ENCODE assay signal across 1 cellular context in the genomic region with DNA sequence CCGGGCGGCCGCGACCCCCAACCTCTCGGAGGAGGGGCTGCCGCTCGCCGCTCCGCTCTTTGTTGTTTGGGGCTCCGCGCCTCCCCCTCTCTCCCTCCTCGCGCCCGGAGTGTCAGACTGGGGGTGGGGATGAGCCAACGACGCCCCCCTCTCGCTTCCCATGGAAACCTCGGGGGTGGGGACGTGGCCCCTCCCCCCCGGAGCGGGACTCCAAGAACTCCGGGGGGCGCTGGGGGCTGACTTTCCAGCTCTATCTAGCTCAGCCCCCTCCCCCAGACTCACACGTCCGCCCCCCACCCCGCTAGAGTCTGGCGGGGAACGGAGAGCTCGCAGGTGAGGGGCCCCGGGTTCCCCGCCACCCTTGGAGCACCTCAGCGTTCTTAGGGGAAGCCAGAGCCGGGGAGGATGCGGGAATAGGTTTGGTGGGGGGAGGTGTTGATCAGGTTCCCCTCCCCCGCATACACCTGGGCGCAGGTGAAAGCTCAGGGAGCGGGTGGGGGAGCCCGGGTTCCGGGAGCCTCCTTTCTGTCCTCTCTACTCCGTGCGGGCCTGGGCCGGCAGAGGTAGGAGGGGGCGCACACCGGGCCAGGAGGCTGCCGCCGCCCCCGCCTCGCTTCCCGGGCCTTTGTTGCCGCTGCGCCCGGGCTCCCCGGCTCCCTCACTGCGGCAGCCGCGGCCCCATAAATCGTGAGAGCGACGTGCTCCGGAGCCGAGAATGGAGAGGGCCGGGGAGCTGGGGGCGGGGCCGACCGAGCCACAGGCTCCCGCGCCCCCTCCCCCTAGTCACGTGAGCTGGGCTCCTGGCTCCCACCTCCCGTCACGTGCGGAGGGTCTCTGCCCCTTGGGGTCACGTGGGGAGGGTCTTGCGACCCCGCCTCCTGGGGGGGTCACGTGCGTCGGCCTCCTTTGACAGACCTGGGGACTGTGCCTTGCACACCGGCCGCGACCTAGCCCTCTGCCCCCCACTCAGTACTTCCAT.
A peak's percentile ranks its signal among the peaks of the same experiment; 100 is the strongest.
TF ChIP-seq lines count a peak whose summit lies in the region.

No MANE protein-coding gene starts in this region.

TF ChIP-seq in HEK293, 187 proteins besides CTCF, POLR2A, EP300 and RAD21 (continued from another document and continues in another):
- TF ChIP-seq ZNF692 (tag by site-specific recombination; IDR thresholded peaks at IDR 0.05) = 0 out of 2 replicates have a peak, but pooled peaks have one; percentile 17
- TF ChIP-seq ZNF621 (tag by site-specific recombination; IDR thresholded peaks at IDR 0.05) = no peak
- no peak for TF ChIP-seq ZNF366 (tag by site-specific recombination; conservative IDR thresholded peaks at IDR 0.05)
- TF ChIP-seq HOXD13 (CRISPR knock-in tag; IDR thresholded peaks at IDR 0.05; ENCODE audit: borderline replicate concordance) = no peak
- TF ChIP-seq, protein P1, sequence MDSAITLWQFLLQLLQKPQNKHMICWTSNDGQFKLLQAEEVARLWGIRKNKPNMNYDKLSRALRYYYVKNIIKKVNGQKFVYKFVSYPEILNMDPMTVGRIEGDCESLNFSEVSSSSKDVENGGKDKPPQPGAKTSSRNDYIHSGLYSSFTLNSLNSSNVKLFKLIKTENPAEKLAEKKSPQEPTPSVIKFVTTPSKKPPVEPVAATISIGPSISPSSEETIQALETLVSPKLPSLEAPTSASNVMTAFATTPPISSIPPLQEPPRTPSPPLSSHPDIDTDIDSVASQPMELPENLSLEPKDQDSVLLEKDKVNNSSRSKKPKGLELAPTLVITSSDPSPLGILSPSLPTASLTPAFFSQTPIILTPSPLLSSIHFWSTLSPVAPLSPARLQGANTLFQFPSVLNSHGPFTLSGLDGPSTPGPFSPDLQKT (IDR thresholded peaks at IDR 0.05; ENCODE audit: borderline replicate concordance, low read depth, low read length) = no peak
- TF ChIP-seq HIC1 (tag by site-specific recombination; IDR thresholded peaks at IDR 0.05) = peak; percentile 47; the same call in 1 of the 2 replicates
- no peak for TF ChIP-seq ZNF596 (tag by site-specific recombination; IDR thresholded peaks at IDR 0.05)
- no peak for TF ChIP-seq BCL11A (tag by site-specific recombination; IDR thresholded peaks at IDR 0.05; ENCODE audit: low read depth)
- TF ChIP-seq ZNF302 (tag by site-specific recombination; IDR thresholded peaks at IDR 0.05; ENCODE audit: low read depth) = no peak
- TF ChIP-seq ZNF155 (tag by site-specific recombination; IDR thresholded peaks at IDR 0.05) = no peak
- no peak for TF ChIP-seq ZNF174 (tag by site-specific recombination; IDR thresholded peaks at IDR 0.05)
- TF ChIP-seq ZNF626 (tag by site-specific recombination; IDR thresholded peaks at IDR 0.05) = no peak
- no peak for TF ChIP-seq ZNF280C (tag by site-specific recombination; IDR thresholded peaks at IDR 0.05)
- TF ChIP-seq PRDM10 (tag by site-specific recombination; IDR thresholded peaks at IDR 0.05) = peak; percentile 60
- TF ChIP-seq ZNF514 (tag by site-specific recombination; IDR thresholded peaks at IDR 0.05) = no peak
- TF ChIP-seq SP3 (tag by site-specific recombination; IDR thresholded peaks at IDR 0.05) = peak; percentile 89
- TF ChIP-seq ZBTB7A (tag by site-specific recombination; IDR thresholded peaks at IDR 0.05; ENCODE audit: low read depth) = peak; percentile 99
- TF ChIP-seq KLF7 (tag by site-specific recombination; IDR thresholded peaks at IDR 0.05; ENCODE audit: borderline replicate concordance) = peak; percentile 12; the same call in 1 of the 2 replicates
- TF ChIP-seq ZNF426 (tag by site-specific recombination; IDR thresholded peaks at IDR 0.05) = no peak
- TF ChIP-seq ZXDB (tag by site-specific recombination; IDR thresholded peaks at IDR 0.05) = peak; percentile 60
- peak; percentile 94; the same call in 1 of the 2 replicates for TF ChIP-seq ZNF530 (tag by site-specific recombination; IDR thresholded peaks at IDR 0.05; ENCODE audit: low read depth)
- peak; percentile 75 for TF ChIP-seq ZFHX2 (tag by site-specific recombination; conservative IDR thresholded peaks at IDR 0.05)
- TF ChIP-seq ZNF571 (tag by site-specific recombination; IDR thresholded peaks at IDR 0.05) = no peak
- TF ChIP-seq ZFP69B (tag by site-specific recombination; IDR thresholded peaks at IDR 0.05) = no peak
- no peak for TF ChIP-seq ZNF670 (tag by site-specific recombination; IDR thresholded peaks at IDR 0.05; ENCODE audit: low read depth)
- TF ChIP-seq ZNF501 (tag by site-specific recombination; IDR thresholded peaks at IDR 0.05) = 0 out of 2 replicates have a peak, but pooled peaks have one; percentile 60
- TF ChIP-seq, protein P2, sequence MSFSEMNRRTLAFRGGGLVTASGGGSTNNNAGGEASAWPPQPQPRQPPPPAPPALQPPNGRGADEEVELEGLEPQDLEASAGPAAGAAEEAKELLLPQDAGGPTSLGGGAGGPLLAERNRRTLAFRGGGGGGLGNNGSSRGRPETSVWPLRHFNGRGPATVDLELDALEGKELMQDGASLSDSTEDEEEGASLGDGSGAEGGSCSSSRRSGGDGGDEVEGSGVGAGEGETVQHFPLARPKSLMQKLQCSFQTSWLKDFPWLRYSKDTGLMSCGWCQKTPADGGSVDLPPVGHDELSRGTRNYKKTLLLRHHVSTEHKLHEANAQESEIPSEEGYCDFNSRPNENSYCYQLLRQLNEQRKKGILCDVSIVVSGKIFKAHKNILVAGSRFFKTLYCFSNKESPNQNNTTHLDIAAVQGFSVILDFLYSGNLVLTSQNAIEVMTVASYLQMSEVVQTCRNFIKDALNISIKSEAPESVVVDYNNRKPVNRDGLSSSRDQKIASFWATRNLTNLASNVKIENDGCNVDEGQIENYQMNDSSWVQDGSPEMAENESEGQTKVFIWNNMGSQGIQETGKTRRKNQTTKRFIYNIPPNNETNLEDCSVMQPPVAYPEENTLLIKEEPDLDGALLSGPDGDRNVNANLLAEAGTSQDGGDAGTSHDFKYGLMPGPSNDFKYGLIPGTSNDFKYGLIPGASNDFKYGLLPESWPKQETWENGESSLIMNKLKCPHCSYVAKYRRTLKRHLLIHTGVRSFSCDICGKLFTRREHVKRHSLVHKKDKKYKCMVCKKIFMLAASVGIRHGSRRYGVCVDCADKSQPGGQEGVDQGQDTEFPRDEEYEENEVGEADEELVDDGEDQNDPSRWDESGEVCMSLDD (tag by site-specific recombination; IDR thresholded peaks at IDR 0.05) = peak; percentile 96
- TF ChIP-seq ZBTB11 (tag by site-specific recombination; conservative IDR thresholded peaks at IDR 0.05; ENCODE audit: low read depth) = peak; percentile 21; the same call in 1 of the 2 replicates
- peak; percentile 67 for TF ChIP-seq ZBTB17 (tag by site-specific recombination; IDR thresholded peaks at IDR 0.05)
- peak; percentile 72; the same call in 1 of the 2 replicates for TF ChIP-seq SCRT1 (tag by site-specific recombination; IDR thresholded peaks at IDR 0.05; ENCODE audit: borderline replicate concordance)
- TF ChIP-seq ZFP3 (tag by site-specific recombination; IDR thresholded peaks at IDR 0.05; ENCODE audit: low read depth) = no peak
- TF ChIP-seq ZNF510 (tag by site-specific recombination; IDR thresholded peaks at IDR 0.05; ENCODE audit: insufficient replicate concordance) = no peak
- no peak for TF ChIP-seq ZNF624 (tag by site-specific recombination; IDR thresholded peaks at IDR 0.05)
- peak; percentile 59; the same call in 1 of the 2 replicates for TF ChIP-seq IKZF3 (tag by site-specific recombination; IDR thresholded peaks at IDR 0.05)
- peak; percentile 98; the same call in 1 of the 2 replicates for TF ChIP-seq ZNF561 (tag by site-specific recombination; IDR thresholded peaks at IDR 0.05; ENCODE audit: borderline replicate concordance)
- no peak for TF ChIP-seq MZF1 (tag by site-specific recombination; IDR thresholded peaks at IDR 0.05; ENCODE audit: borderline replicate concordance)
- peak; percentile 64; the same call in 1 of the 2 replicates for TF ChIP-seq SP7 (tag by site-specific recombination; IDR thresholded peaks at IDR 0.05)
- no peak for TF ChIP-seq ZNF10 (tag by site-specific recombination; IDR thresholded peaks at IDR 0.05)
